1 cellular context compared by ENCODE assay signal in the genomic region with DNA sequence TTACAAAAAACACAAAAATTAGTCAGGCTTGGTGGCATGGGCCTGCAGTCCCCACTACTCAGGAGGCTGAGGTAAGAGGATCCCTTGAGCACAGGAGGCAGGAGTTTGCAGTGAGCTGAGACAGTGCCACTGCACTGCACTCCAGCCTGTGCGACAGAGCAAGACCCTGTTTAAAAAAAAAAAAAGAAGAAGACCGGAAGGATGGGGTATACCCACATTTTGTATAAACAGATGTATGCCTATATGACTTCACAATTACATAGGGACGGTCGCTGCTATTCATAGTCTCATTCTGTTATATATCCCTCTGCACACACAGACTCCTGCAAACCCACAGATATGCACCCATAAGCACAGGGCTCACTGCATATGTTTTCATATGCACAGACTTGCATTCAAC.
TF ChIP-seq lines count a peak whose summit lies in the region.

No MANE protein-coding gene starts in this region.

TF ChIP-seq in GM12878, 131 proteins besides CTCF, POLR2A, EP300 and RAD21:
- peak; percentile 25; the same call in 1 of the 2 replicates for TF ChIP-seq ATF2 (IDR thresholded peaks at IDR 0.05; ENCODE audit: low read length)
- no peak for TF ChIP-seq CEBPB (IDR thresholded peaks at IDR 0.05; ENCODE audit: borderline replicate concordance in 1 of 2, low read depth in 2 of 2, low read length in 2 of 2)
- peak; percentile 4; the same call in 1 of the 2 replicates for TF ChIP-seq SMC3 (IDR thresholded peaks at IDR 0.05; ENCODE audit: borderline replicate concordance, low read length)
- TF ChIP-seq SP1 (IDR thresholded peaks at IDR 0.05; ENCODE audit: low read depth, low read length), result no peak
- TF ChIP-seq ZNF384 (IDR thresholded peaks at IDR 0.05; ENCODE audit: borderline replicate concordance, low read depth, low read length), result peak; percentile 52; the same call in 1 of the 2 replicates
- no peak for TF ChIP-seq NBN (IDR thresholded peaks at IDR 0.05)
- no peak for TF ChIP-seq PAX5 (IDR thresholded peaks at IDR 0.05; ENCODE audit: borderline replicate concordance, low read depth, low read length)
- no peak for TF ChIP-seq HDAC6 (IDR thresholded peaks at IDR 0.05; ENCODE audit: unreplicated experiment)
- peak; percentile 50; the same call in 1 of the 2 replicates for TF ChIP-seq CREB1 (IDR thresholded peaks at IDR 0.05; ENCODE audit: low read depth)
- TF ChIP-seq RUNX3 (IDR thresholded peaks at IDR 0.05; ENCODE audit: low read length), result peak; percentile 44
- no peak for TF ChIP-seq POLR2AphosphoS2 (IDR thresholded peaks at IDR 0.05; ENCODE audit: low read depth, low read length)
- TF ChIP-seq ZNF217 (IDR thresholded peaks at IDR 0.05), result no peak
TF ChIP-seq in GM12878: peak in this region for 5.
